Comparison of ENCODE assay signal across 20 cellular contexts in genomic region chr3:144756704-144757440, GRCh38.
"Had no signal": no experiment of that assay in that cellular context is flagged by ENCODE, and none has a peak within 500 bp of the region (broad histone marks: within the 10 kb centered on the region; RNA-seq: fewer than 3 reads in every experiment).

No MANE protein-coding gene starts in this region.

- H3K9me3 ChIP-seq: MG63, SJCRH30 had no signal

- H3K27me3 ChIP-seq: MG63, SJCRH30 had no signal

- H3K4me1 ChIP-seq: SJCRH30 had no signal

- ATAC-seq: SK-N-SH treated with all-trans-retinoic acid at 6 μM for 48 hours had no signal

- H3K4me3 ChIP-seq: MG63, SJCRH30 had no signal

- DNase-seq: IMR-90, Karpas-422, KG1, MG63, NCI-H1092, NCI-H1105 treated with DMSO at 0.1 percent for 48 hours, NCI-H1417 treated with DMSO at 0.1 percent for 48 hours, NCI-H146, NCI-H1694 treated with DMSO at 0.1 percent for 48 hours, NCI-H1930, NCI-H2081, NCI-H2107, NCI-H2227 treated with DMSO at 0.1 percent for 48 hours, NCI-H524, NCI-H526 treated with DMSO at 0.1 percent for 48 hours, NCI-H748 treated with DMSO at 0.1 percent for 48 hours, RPMI8226, SHP77 treated with DMSO at 0.1 percent for 48 hours, SJCRH30 had no signal

- H3K27ac ChIP-seq: SJCRH30 had no signal

- H3K36me3 ChIP-seq: MG63, SJCRH30 had no signal
